Comparison of ENCODE assay signal across 8 cellular contexts in genomic region chr5:107673368-107674136, GRCh38. TPM values are rescaled to one million over a fixed set of nuclear protein-coding genes. Genes with fewer than 3 reads are reported as not detected.
DNase-seq lines count a peak whose midpoint lies in the region; FAIRE-seq lines count a peak whose summit lies in the region.

No MANE protein-coding gene starts in this region.

- no peaks in the 10 kb centered on the region for H3K9me3 Mint-ChIP-seq in activated naive CD4-positive, alpha-beta T cell treated with anti-CD3 and anti-CD28 coated beads, Interleukin-2, amount 50 U/mL, for 24 hours

- H3K4me1 Mint-ChIP-seq in activated naive CD4-positive, alpha-beta T cell treated with anti-CD3 and anti-CD28 coated beads, Interleukin-2, amount 50 U/mL, for 24 hours, result peaks cover 29% of the 10 kb centered on the region

- H3K36me3 Mint-ChIP-seq in activated naive CD4-positive, alpha-beta T cell treated with anti-CD3 and anti-CD28 coated beads, Interleukin-2, amount 50 U/mL, for 24 hours, result no peaks in the 10 kb centered on the region

- H3K27ac Mint-ChIP-seq in activated naive CD4-positive, alpha-beta T cell treated with anti-CD3 and anti-CD28 coated beads, Interleukin-2, amount 50 U/mL, for 24 hours, result no peak overlapping the region

- peaks cover 32% of the 10 kb centered on the region for H3K4me1 ChIP-seq in SJSA1 (replicated peaks)

- H3K27me3 Mint-ChIP-seq in activated naive CD4-positive, alpha-beta T cell treated with anti-CD3 and anti-CD28 coated beads, Interleukin-2, amount 50 U/mL, for 24 hours, result peaks cover 52% of the 10 kb centered on the region

- DNase-seq in HCEC 1CT (peak; percentile 90), MG63 (peak; percentile 89), SJSA1 (ENCODE audit: low read depth in 1 of 2, low spot score in 2 of 2) (peak; percentile 70 to 89), globus pallidus (ENCODE audit: low spot score) (peak; percentile 76), occipital lobe (lab: John Stamatoyannopoulos, UW) (peak; percentile 72)

- H3K27ac ChIP-seq in SJSA1 (no peak overlapping the region), temporal lobe (ENCODE audit: low read depth, low read length) (peak overlapping the region; percentile 19)

- H3K4me3 Mint-ChIP-seq in activated naive CD4-positive, alpha-beta T cell treated with anti-CD3 and anti-CD28 coated beads, Interleukin-2, amount 50 U/mL, for 24 hours, result peak overlapping the region; percentile 83

- no peaks in the 10 kb centered on the region for H3K9me3 ChIP-seq in MG63
- no peaks in the 10 kb centered on the region for H3K9me3 ChIP-seq in SJSA1 (replicated peaks)

- FAIRE-seq in G401.6 (lab: Jason Lieb, UNC), result peak; percentile 96

- H3K27me3 ChIP-seq in MG63 (peaks cover 10% of the 10 kb centered on the region), SJSA1 (replicated peaks) (peaks cover 42% of the 10 kb centered on the region)

- no peaks in the 10 kb centered on the region for H3K36me3 ChIP-seq in MG63
- no peaks in the 10 kb centered on the region for H3K36me3 ChIP-seq in SJSA1

- peak overlapping the region; percentile 59 for H3K4me3 ChIP-seq in MG63
- peak overlapping the region; percentile 29 for H3K4me3 ChIP-seq in SJSA1

RNA-seq across cellular contexts. Expression of gene EFNA5, which starts 2.8 kb away (rescaled TPM):
- 0.56 and 0.79 TPM in 2 replicates for total RNA-seq in MG63 (2014; rRNA removed; shearing (Covaris generic); ENCODE audit: low replicate concordance)
- 0.22 and 0.87 TPM in 2 replicates for total RNA-seq in SJSA1 (2014; rRNA removed; shearing (Covaris generic))
- total RNA-seq in occipital lobe, result 14.5 TPM
- total RNA-seq in temporal lobe, result 17.0 TPM
